1 cellular context compared by ENCODE assay signal in genomic region chr7:107035446-107035845, GRCh38.
TF ChIP-seq lines count a peak whose summit lies in the region.

No MANE protein-coding gene starts in this region.

TF ChIP-seq in K562, 482 proteins besides CTCF, POLR2A, EP300 and RAD21 (continued from another document and continues in another):
- no peak for TF ChIP-seq E4F1 (CRISPR knock-in tag; IDR thresholded peaks at IDR 0.05; ENCODE audit: borderline replicate concordance)
- peak; percentile 49 for TF ChIP-seq VEZF1 (CRISPR knock-in tag; IDR thresholded peaks at IDR 0.05)
- peak; percentile 89 for TF ChIP-seq HDAC3 (IDR thresholded peaks at IDR 0.05; ENCODE audit: borderline replicate concordance, partially characterized antibody)
- peak; percentile 76 for TF ChIP-seq NFE2 (IDR thresholded peaks at IDR 0.05; ENCODE audit: low read depth)
- no peak for TF ChIP-seq RB1 (IDR thresholded peaks at IDR 0.05; ENCODE audit: low read depth)
- no peak for TF ChIP-seq PPARD (CRISPR knock-in tag; IDR thresholded peaks at IDR 0.05)
- no peak for TF ChIP-seq SREBF2 (CRISPR knock-in tag; IDR thresholded peaks at IDR 0.05)
- TF ChIP-seq RBBP5 (IDR thresholded peaks at IDR 0.05; ENCODE audit: borderline replicate concordance, insufficient read depth, low read length, poor library complexity, severe bottlenecking): no peak
- TF ChIP-seq, protein P1, sequence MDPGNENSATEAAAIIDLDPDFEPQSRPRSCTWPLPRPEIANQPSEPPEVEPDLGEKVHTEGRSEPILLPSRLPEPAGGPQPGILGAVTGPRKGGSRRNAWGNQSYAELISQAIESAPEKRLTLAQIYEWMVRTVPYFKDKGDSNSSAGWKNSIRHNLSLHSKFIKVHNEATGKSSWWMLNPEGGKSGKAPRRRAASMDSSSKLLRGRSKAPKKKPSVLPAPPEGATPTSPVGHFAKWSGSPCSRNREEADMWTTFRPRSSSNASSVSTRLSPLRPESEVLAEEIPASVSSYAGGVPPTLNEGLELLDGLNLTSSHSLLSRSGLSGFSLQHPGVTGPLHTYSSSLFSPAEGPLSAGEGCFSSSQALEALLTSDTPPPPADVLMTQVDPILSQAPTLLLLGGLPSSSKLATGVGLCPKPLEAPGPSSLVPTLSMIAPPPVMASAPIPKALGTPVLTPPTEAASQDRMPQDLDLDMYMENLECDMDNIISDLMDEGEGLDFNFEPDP (CRISPR knock-in tag; IDR thresholded peaks at IDR 0.05): no peak
- no peak for TF ChIP-seq ZKSCAN1 (IDR thresholded peaks at IDR 0.05; ENCODE audit: low read depth, low read length)
- TF ChIP-seq ZFP36 (IDR thresholded peaks at IDR 0.05; ENCODE audit: low read depth, low read length, partially characterized antibody): no peak
- TF ChIP-seq SMARCC2 (IDR thresholded peaks at IDR 0.05; ENCODE audit: low read depth): peak; percentile 97
- peak; percentile 92 to 93 for TF ChIP-seq KDM1A (IDR thresholded peaks at IDR 0.05)
- TF ChIP-seq ZFPM2 (CRISPR knock-in tag; IDR thresholded peaks at IDR 0.05): no peak
- TF ChIP-seq SRSF1 (IDR thresholded peaks at IDR 0.05; ENCODE audit: low read depth, low read length): no peak
- TF ChIP-seq CBFA2T2 (conservative IDR thresholded peaks at IDR 0.05): peak; percentile 82
- no peak for TF ChIP-seq NCOA2 (IDR thresholded peaks at IDR 0.05; ENCODE audit: partially characterized antibody in 2 of 2)
- no peak for TF ChIP-seq ZNF586 (CRISPR knock-in tag; conservative IDR thresholded peaks at IDR 0.05)
- no peak for TF ChIP-seq ZNF212 (CRISPR knock-in tag; IDR thresholded peaks at IDR 0.05)
- no peak for TF ChIP-seq HDGF (IDR thresholded peaks at IDR 0.05)
- TF ChIP-seq NBN (IDR thresholded peaks at IDR 0.05; ENCODE audit: low read depth): peak; percentile 89; the same call in 1 of the 2 replicates
- peak in 1 of 2 experiments; percentile 37; a peak in 2 of 4 replicates for TF ChIP-seq MAZ (CRISPR knock-in tag; conservative IDR thresholded peaks at IDR 0.05 in 1 of 2, IDR thresholded peaks at IDR 0.05 in 1 of 2)
- TF ChIP-seq LARP7 (IDR thresholded peaks at IDR 0.05): no peak
- peak; percentile 73 for TF ChIP-seq NEUROD1 (IDR thresholded peaks at IDR 0.05; ENCODE audit: borderline replicate concordance, low read depth, low read length, partially characterized antibody)
- TF ChIP-seq, protein P2, sequence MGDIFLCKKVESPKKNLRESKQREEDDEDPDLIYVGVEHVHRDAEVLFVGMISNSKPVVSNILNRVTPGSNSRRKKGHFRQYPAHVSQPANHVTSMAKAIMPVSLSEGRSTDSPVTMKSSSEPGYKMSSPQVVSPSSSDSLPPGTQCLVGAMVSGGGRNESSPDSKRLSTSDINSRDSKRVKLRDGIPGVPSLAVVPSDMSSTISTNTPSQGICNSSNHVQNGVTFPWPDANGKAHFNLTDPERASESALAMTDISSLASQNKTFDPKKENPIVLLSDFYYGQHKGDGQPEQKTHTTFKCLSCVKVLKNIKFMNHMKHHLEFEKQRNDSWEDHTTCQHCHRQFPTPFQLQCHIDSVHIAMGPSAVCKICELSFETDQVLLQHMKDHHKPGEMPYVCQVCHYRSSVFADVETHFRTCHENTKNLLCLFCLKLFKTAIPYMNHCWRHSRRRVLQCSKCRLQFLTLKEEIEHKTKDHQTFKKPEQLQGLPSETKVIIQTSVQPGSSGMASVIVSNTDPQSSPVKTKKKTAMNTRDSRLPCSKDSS (IDR thresholded peaks at IDR 0.05; ENCODE audit: low read depth, partially characterized antibody): no peak
- TF ChIP-seq ZBTB17 (CRISPR knock-in tag; IDR thresholded peaks at IDR 0.05): peak; percentile 80
- TF ChIP-seq PHF8 (IDR thresholded peaks at IDR 0.05; ENCODE audit: borderline replicate concordance, low read length): no peak
- TF ChIP-seq MXI1 (IDR thresholded peaks at IDR 0.05; ENCODE audit: low read depth, low read length): no peak
- no peak for TF ChIP-seq ZBED1 (IDR thresholded peaks at IDR 0.05)
- TF ChIP-seq MBD2 (IDR thresholded peaks at IDR 0.05; ENCODE audit: borderline replicate concordance, low read depth): peak; percentile 33; the same call in 1 of the 2 replicates
- TF ChIP-seq, protein P3, sequence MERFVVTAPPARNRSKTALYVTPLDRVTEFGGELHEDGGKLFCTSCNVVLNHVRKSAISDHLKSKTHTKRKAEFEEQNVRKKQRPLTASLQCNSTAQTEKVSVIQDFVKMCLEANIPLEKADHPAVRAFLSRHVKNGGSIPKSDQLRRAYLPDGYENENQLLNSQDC (CRISPR knock-in tag; IDR thresholded peaks at IDR 0.05): no peak
- peak; percentile 92 for TF ChIP-seq TEAD4 (IDR thresholded peaks at IDR 0.05; ENCODE audit: low read length)
- TF ChIP-seq TEAD4 (CRISPR knock-in tag; IDR thresholded peaks at IDR 0.05; ENCODE audit: borderline replicate concordance): no peak
- no peak for TF ChIP-seq SRSF7 (optimal IDR thresholded peaks at IDR 0.05; ENCODE audit: low read depth, low read length)
- TF ChIP-seq USF2 (CRISPR knock-in tag; IDR thresholded peaks at IDR 0.05): no peak
- peak; percentile 67 to 87; a peak in 3 of 4 replicates for TF ChIP-seq ARNT (IDR thresholded peaks at IDR 0.05)
- TF ChIP-seq RHOXF2B (CRISPR knock-in tag; conservative IDR thresholded peaks at IDR 0.05): no peak
- no peak for TF ChIP-seq WHSC1 (IDR thresholded peaks at IDR 0.05; ENCODE audit: low read length)
- peak; percentile 48 for TF ChIP-seq TAF9B (IDR thresholded peaks at IDR 0.05; ENCODE audit: partially characterized antibody)
- TF ChIP-seq GTF2F1 (IDR thresholded peaks at IDR 0.05; ENCODE audit: low read depth, low read length): no peak
- peak; percentile 68; the same call in 1 of the 2 replicates for TF ChIP-seq HMBOX1 (IDR thresholded peaks at IDR 0.05)
- no peak for TF ChIP-seq FUS (optimal IDR thresholded peaks at IDR 0.05; ENCODE audit: low read depth, low read length)
- TF ChIP-seq CREB1 (IDR thresholded peaks at IDR 0.05): peak; percentile 55; the same call in 1 of the 2 replicates
- TF ChIP-seq CREB1 (CRISPR knock-in tag; IDR thresholded peaks at IDR 0.05): no peak
- no peak for TF ChIP-seq NFYB (IDR thresholded peaks at IDR 0.05; ENCODE audit: extremely low read depth, insufficient read length)
- TF ChIP-seq BRCA1 (IDR thresholded peaks at IDR 0.05): no peak
- TF ChIP-seq BRCA1 (CRISPR knock-in tag; IDR thresholded peaks at IDR 0.05): no peak
- TF ChIP-seq ZNF644 (tag; IDR thresholded peaks at IDR 0.05; ENCODE audit: low read depth): peak; percentile 31; the same call in 1 of the 2 replicates
- TF ChIP-seq, protein P4, sequence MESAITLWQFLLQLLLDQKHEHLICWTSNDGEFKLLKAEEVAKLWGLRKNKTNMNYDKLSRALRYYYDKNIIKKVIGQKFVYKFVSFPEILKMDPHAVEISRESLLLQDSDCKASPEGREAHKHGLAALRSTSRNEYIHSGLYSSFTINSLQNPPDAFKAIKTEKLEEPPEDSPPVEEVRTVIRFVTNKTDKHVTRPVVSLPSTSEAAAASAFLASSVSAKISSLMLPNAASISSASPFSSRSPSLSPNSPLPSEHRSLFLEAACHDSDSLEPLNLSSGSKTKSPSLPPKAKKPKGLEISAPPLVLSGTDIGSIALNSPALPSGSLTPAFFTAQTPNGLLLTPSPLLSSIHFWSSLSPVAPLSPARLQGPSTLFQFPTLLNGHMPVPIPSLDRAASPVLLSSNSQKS (CRISPR knock-in tag; IDR thresholded peaks at IDR 0.05): no peak
- TF ChIP-seq, protein P5, sequence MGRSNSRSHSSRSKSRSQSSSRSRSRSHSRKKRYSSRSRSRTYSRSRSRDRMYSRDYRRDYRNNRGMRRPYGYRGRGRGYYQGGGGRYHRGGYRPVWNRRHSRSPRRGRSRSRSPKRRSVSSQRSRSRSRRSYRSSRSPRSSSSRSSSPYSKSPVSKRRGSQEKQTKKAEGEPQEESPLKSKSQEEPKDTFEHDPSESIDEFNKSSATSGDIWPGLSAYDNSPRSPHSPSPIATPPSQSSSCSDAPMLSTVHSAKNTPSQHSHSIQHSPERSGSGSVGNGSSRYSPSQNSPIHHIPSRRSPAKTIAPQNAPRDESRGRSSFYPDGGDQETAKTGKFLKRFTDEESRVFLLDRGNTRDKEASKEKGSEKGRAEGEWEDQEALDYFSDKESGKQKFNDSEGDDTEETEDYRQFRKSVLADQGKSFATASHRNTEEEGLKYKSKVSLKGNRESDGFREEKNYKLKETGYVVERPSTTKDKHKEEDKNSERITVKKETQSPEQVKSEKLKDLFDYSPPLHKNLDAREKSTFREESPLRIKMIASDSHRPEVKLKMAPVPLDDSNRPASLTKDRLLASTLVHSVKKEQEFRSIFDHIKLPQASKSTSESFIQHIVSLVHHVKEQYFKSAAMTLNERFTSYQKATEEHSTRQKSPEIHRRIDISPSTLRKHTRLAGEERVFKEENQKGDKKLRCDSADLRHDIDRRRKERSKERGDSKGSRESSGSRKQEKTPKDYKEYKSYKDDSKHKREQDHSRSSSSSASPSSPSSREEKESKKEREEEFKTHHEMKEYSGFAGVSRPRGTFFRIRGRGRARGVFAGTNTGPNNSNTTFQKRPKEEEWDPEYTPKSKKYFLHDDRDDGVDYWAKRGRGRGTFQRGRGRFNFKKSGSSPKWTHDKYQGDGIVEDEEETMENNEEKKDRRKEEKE (IDR thresholded peaks at IDR 0.05; ENCODE audit: borderline replicate concordance in 1 of 2, control insufficient read depth in 1 of 2, low read depth in 2 of 2, low read length in 1 of 2): 0 out of 4 replicates have a peak, but pooled peaks of 1 of the 2 experiments have one; percentile 77
- no peak for TF ChIP-seq SFPQ (IDR thresholded peaks at IDR 0.05; ENCODE audit: low read depth, low read length)
- TF ChIP-seq ZNF431 (CRISPR knock-in tag; IDR thresholded peaks at IDR 0.05): no peak
